ENCODE assay signal across 7 cellular contexts in the genomic region with DNA sequence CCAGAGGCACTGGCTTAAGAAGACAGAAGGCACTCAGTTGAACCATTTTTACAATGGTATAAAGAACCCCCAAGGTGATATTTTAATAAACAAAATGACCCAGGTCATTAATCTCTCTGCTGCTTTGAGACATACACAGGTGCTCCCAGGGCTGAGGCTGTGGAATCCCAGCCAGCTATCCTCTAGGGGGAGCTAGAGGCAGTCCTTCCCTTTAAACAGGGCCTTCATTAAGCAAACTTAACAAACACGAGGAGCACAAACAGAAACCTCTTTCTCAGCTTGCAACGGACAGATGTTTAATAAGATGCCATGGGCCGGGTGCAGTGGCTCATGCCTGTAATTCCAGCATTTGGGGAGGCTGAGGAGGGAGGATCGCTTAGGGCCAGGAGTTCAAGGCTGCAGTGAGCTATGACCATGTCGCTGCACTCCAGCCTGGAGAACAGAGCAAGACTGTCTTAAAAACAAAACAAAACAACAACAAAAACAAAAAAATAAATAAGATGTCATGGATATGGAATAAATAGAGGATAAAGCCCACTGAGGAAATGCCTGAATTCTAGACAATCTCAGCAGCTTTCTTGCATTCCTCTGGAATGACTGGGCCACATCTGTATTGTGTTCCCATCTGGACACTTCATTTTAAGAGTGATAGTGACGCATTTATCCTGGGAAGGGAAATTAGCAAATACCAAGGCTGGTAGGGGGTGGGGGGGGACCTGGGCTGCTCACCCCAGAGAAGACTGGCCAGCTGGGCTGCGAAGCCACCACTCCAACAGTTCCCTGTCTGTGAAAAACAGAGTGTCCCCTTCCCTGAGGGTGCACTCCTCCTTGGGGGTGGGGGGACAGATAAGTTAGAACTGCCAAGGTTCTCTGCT.
DNase-seq lines count a peak whose midpoint lies in the region; ATAC-seq and TF ChIP-seq lines count a peak whose summit lies in the region.

No MANE protein-coding gene starts in this region.

- H3K27me3 ChIP-seq in SK-N-SH (ENCODE audit: insufficient read depth), result no peaks in the 10 kb centered on the region

- no peak for TF ChIP-seq EP300 in SK-N-SH (IDR thresholded peaks at IDR 0.05; ENCODE audit: borderline replicate concordance in 1 of 2, low read depth in 1 of 2, low read length in 1 of 2)

- H3K27ac ChIP-seq in SK-N-SH (ENCODE audit: low read depth in 2 of 2, low read length in 1 of 2), result peak overlapping the region in 1 of 2 experiments; percentile 38; a peak in 1 of 4 replicates

- no peak overlapping the region for H3K4me2 ChIP-seq in SK-N-SH

- H3K4me3 ChIP-seq in SK-N-SH (ENCODE audit: low read depth in 2 of 2, low read length in 1 of 2), result no peak overlapping the region; a peak in 1 of 4 replicates
- H3K4me3 ChIP-seq in astrocyte of the cerebellum (ENCODE audit: low read depth, low read length), result no peak overlapping the region

- H3K36me3 ChIP-seq in SK-N-SH (replicated peaks in 1 of 2; ENCODE audit: control insufficient read depth in 1 of 2, insufficient read depth in 2 of 2, low read length in 1 of 2), result no peaks in the 10 kb centered on the region

- H4K20me1 ChIP-seq in SK-N-SH (ENCODE audit: insufficient read depth), result no peaks in the 10 kb centered on the region

- in situ Hi-C loops in astrocyte of the cerebellum (cut with HindIII; ENCODE audit: low sequenced_read_pairs), result no loop called here

- peaks cover 0 to 16% of the 10 kb centered on the region in 2 experiments; a peak in 1 of 4 replicates for H3K4me1 ChIP-seq in SK-N-SH (ENCODE audit: control insufficient read depth in 1 of 2, insufficient read depth in 2 of 2, low read depth in 1 of 2, low read length in 1 of 2)

- no peaks in the 10 kb centered on the region for H3K79me2 ChIP-seq in SK-N-SH (ENCODE audit: insufficient read depth)

- no peaks in the 10 kb centered on the region for H3F3A ChIP-seq in SK-N-SH (replicated peaks; ENCODE audit: insufficient read depth)

- DNase-seq in NCI-H1436 treated with DMSO at 0.1 percent for 48 hours (lab: John Stamatoyannopoulos, UW) (peak; percentile 10), SK-N-SH (peak; percentile 73), astrocyte of the cerebellum (ENCODE audit: low read depth) (peak; percentile 80), iPS DF 19.7 (ENCODE audit: low read depth, low spot score) (peak; percentile 56)
- peak; percentile 68 for DNase-seq in stimulated activated CD4-positive, alpha-beta T cell treated with anti-CD3 and anti-CD28 coated beads, Interleukin-15, amount 100 ng/mL, for 24 hours

- no peaks in the 10 kb centered on the region for H3K9me2 ChIP-seq in SK-N-SH

- TF ChIP-seq CTCF in GM12873 (IDR thresholded peaks at IDR 0.05; ENCODE audit: insufficient read depth, low read depth, low read length, missing control alignments) (peak; percentile 85), SK-N-SH (IDR thresholded peaks at IDR 0.05) (peak; percentile 80), astrocyte of the cerebellum (IDR thresholded peaks at IDR 0.05; ENCODE audit: low read depth, low read length, missing control alignments) (peak; percentile 89)

- H3K9me3 ChIP-seq in SK-N-SH, result no peaks in the 10 kb centered on the region

- peak; percentile 82 for TF ChIP-seq RAD21 in SK-N-SH (IDR thresholded peaks at IDR 0.05; ENCODE audit: low read length)

- POLR2A ChIA-PET in SK-N-SH (lab: Yijun Ruan, JAX), result no interaction called here

- ATAC-seq in HG03196 (IDR thresholded peaks at IDR 0.05; ENCODE audit: unreplicated experiment), result no peak

- H3K9ac ChIP-seq in SK-N-SH, result no peak overlapping the region

- no peak overlapping the region for H2AFZ ChIP-seq in SK-N-SH (ENCODE audit: low read depth)

- WGBS in SK-N-SH (ENCODE audit: low lambda C conversion rate), result 37% methylated on average over 6 of the region's 7 CpGs

- CTCF ChIA-PET in SK-N-SH (lab: Yijun Ruan, JAX), result interaction anchor here (0.6 to 2.1 kb wide), 30 partner anchors 8 to 513 kb away, joined by 3 to 9 read pairs (median 4); a partner anchor contains a TSS

TF ChIP-seq in SK-N-SH, 30 proteins besides CTCF, POLR2A, EP300 and RAD21:
- TF ChIP-seq ELF1 (IDR thresholded peaks at IDR 0.05), result no peak
- no peak for TF ChIP-seq CHD2 (IDR thresholded peaks at IDR 0.05; ENCODE audit: low read length, partially characterized antibody)
- TF ChIP-seq MXI1 (IDR thresholded peaks at IDR 0.05; ENCODE audit: low read depth, low read length), result no peak
- TF ChIP-seq, protein P1, sequence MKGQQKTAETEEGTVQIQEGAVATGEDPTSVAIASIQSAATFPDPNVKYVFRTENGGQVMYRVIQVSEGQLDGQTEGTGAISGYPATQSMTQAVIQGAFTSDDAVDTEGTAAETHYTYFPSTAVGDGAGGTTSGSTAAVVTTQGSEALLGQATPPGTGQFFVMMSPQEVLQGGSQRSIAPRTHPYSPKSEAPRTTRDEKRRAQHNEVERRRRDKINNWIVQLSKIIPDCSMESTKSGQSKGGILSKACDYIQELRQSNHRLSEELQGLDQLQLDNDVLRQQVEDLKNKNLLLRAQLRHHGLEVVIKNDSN (IDR thresholded peaks at IDR 0.05; ENCODE audit: borderline replicate concordance, low read depth), result no peak
- TF ChIP-seq SMC3 (IDR thresholded peaks at IDR 0.05; ENCODE audit: low read depth, low read length), result peak; percentile 72
- TF ChIP-seq RXRA (IDR thresholded peaks at IDR 0.05; ENCODE audit: borderline replicate concordance, low read depth), result no peak; the same call in 1 of the 2 replicates
- peak; percentile 40 for TF ChIP-seq JUND (IDR thresholded peaks at IDR 0.05)
- TF ChIP-seq SIN3A (IDR thresholded peaks at IDR 0.05; ENCODE audit: borderline replicate concordance, low read depth, low read length), result no peak
- TF ChIP-seq, protein P2, sequence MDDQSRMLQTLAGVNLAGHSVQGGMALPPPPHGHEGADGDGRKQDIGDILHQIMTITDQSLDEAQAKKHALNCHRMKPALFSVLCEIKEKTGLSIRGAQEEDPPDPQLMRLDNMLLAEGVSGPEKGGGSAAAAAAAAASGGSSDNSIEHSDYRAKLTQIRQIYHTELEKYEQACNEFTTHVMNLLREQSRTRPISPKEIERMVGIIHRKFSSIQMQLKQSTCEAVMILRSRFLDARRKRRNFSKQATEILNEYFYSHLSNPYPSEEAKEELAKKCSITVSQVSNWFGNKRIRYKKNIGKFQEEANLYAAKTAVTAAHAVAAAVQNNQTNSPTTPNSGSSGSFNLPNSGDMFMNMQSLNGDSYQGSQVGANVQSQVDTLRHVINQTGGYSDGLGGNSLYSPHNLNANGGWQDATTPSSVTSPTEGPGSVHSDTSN (IDR thresholded peaks at IDR 0.05), result peak; percentile 45; the same call in 1 of the 2 replicates
- peak; percentile 40; the same call in 1 of the 2 replicates for TF ChIP-seq FOSL2 (IDR thresholded peaks at IDR 0.05; ENCODE audit: borderline replicate concordance, low read depth)
- peak; percentile 83 for TF ChIP-seq TCF12 (IDR thresholded peaks at IDR 0.05)
- TF ChIP-seq, protein P3, sequence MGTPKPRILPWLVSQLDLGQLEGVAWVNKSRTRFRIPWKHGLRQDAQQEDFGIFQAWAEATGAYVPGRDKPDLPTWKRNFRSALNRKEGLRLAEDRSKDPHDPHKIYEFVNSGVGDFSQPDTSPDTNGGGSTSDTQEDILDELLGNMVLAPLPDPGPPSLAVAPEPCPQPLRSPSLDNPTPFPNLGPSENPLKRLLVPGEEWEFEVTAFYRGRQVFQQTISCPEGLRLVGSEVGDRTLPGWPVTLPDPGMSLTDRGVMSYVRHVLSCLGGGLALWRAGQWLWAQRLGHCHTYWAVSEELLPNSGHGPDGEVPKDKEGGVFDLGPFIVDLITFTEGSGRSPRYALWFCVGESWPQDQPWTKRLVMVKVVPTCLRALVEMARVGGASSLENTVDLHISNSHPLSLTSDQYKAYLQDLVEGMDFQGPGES (IDR thresholded peaks at IDR 0.05; ENCODE audit: low read depth, low read length), result no peak
- no peak for TF ChIP-seq RCOR1 (IDR thresholded peaks at IDR 0.05; ENCODE audit: low read length)

Comparison
In these comparisons a context has a peak if more than half of its experiments do, and no peak if none do; other contexts are left out.
1. DNase-seq: peak in every context shown above with its lines; median percentile 80 in astrocyte of the cerebellum; 73 in SK-N-SH; 68 in stimulated activated CD4-positive, alpha-beta T cell treated with anti-CD3 and anti-CD28 coated beads, Interleukin-15, amount 100 ng/mL, for 24 hours; 56 in iPS DF 19.7; 10 in NCI-H1436 treated with DMSO at 0.1 percent for 48 hours.